Comparison of ENCODE assay signal across 21 cellular contexts in genomic region chr4:125961626-125962025, GRCh38.
"Had no signal": no experiment of that assay in that cellular context is flagged by ENCODE, and none has a peak within 500 bp of the region (broad histone marks: within the 10 kb centered on the region; RNA-seq: fewer than 3 reads in every experiment).

No MANE protein-coding gene starts in this region.

- H3K27ac ChIP-seq: dorsolateral prefrontal cortex, neural progenitor cell, ovary, stomach, thyroid gland had no signal

- H3K4me3 ChIP-seq: dorsolateral prefrontal cortex, neural progenitor cell, ovary, smooth muscle cell, stomach, thyroid gland had no signal

- H3K36me3 ChIP-seq: neural progenitor cell, ovary, stomach, thyroid gland had no signal

- H3K27ac Mint-ChIP-seq: naive thymus-derived CD4-positive, alpha-beta T cell; nephron; neural progenitor cell; progenitor cell of endocrine pancreas; stimulated activated effector memory CD8-positive, alpha-beta T cell treated with anti-CD3 and anti-CD28 coated beads, Interleukin-12 subunit alpha, Interleukin-12 subunit beta, amount 100 ng/mL, for 72 hours; type B pancreatic cell had no signal

- H3K9me3 ChIP-seq: ovary, stomach, thyroid gland had no signal

- H3K27me3 ChIP-seq: dorsolateral prefrontal cortex, neural progenitor cell, ovary, stomach, thyroid gland had no signal

- H3K4me3 Mint-ChIP-seq: naive thymus-derived CD4-positive, alpha-beta T cell; nephron; neural progenitor cell; stimulated activated effector memory CD8-positive, alpha-beta T cell treated with anti-CD3 and anti-CD28 coated beads, Interleukin-12 subunit alpha, Interleukin-12 subunit beta, amount 100 ng/mL, for 72 hours; type B pancreatic cell had no signal

- ATAC-seq: naive thymus-derived CD4-positive, alpha-beta T cell; sciatic nerve; stimulated activated effector memory CD8-positive, alpha-beta T cell treated with anti-CD3 and anti-CD28 coated beads, Interleukin-12 subunit alpha, Interleukin-12 subunit beta, amount 100 ng/mL, for 72 hours had no signal

- H3K27me3 Mint-ChIP-seq: naive thymus-derived CD4-positive, alpha-beta T cell; progenitor cell of endocrine pancreas; type B pancreatic cell had no signal

- DNase-seq: cerebellar nuclear complex; dorsolateral prefrontal cortex; effector CD4-positive, alpha-beta T cell; head of caudate nucleus; mesenchymal stem cell; midbrain; naive thymus-derived CD4-positive, alpha-beta T cell; nucleus accumbens; ovary; stimulated activated CD4-positive, alpha-beta T cell treated with anti-CD3 and anti-CD28 coated beads, Interleukin-2, amount 100 ng/mL, for 24 hours; stimulated activated CD4-positive, alpha-beta T cell treated with anti-CD3 and anti-CD28 coated beads, Interleukin-4, amount 100 ng/mL, for 24 hours; stimulated activated naive CD4-positive, alpha-beta T cell treated with Interleukin-2 at 50 U/mL for 16 hours; stomach had no signal

- H3K4me2 ChIP-seq: neural progenitor cell, smooth muscle cell had no signal

- H3K4me1 Mint-ChIP-seq: naive thymus-derived CD4-positive, alpha-beta T cell; nephron; neural progenitor cell; stimulated activated effector memory CD8-positive, alpha-beta T cell treated with anti-CD3 and anti-CD28 coated beads, Interleukin-12 subunit alpha, Interleukin-12 subunit beta, amount 100 ng/mL, for 72 hours had no signal

- H3K9me3 Mint-ChIP-seq: neural progenitor cell, type B pancreatic cell had no signal

- H2AFZ ChIP-seq: neural progenitor cell had no signal

- H3K36me3 Mint-ChIP-seq: neural progenitor cell; stimulated activated effector memory CD8-positive, alpha-beta T cell treated with anti-CD3 and anti-CD28 coated beads, Interleukin-12 subunit alpha, Interleukin-12 subunit beta, amount 100 ng/mL, for 72 hours; type B pancreatic cell had no signal

- H3K9ac ChIP-seq: neural progenitor cell had no signal

- H3K4me1 ChIP-seq: neural progenitor cell, stomach, thyroid gland had no signal
